Comparison of ENCODE assay signal across 1 cellular context in the genomic region with DNA sequence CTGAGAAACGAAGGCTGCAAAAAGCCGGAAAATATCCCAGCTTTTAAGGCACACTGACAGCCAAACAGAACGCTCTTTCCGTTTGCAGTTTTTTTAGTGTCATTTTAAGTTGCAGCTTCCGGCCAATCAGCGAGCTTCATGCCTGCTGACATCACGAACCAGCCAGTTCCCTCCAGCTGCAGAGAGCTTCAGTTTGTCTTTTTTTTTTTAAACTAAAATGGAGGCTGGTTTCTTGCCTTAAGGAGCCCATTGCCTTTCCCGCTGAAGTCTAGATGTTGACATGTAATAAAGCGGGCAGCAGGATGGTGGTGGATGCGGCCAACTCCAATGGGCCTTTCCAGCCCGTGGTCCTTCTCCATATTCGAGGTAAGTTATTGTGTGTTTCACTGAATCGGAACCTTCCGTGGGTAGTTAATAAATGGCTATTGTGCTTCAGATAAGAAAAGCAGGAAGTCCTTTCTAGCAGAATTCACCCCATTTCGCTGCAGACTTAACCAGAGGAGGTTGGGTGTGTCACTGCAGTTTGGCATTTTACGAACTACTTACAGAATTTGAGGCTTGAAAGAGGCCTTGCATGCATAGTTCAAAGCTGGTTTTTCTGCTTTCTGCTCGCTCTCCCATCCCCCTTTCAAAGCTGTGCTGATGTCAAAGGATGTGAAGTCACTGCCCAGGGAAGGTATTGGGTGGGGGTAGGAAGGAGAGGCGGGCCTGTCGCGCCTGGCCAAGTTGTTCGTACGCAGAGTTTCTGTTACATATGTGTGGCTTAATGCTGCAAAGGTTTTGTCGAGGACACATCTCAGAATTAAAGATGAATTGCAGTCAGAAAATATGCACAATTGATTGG.
A peak's percentile ranks its signal among the peaks of the same experiment; 100 is the strongest.
TF ChIP-seq lines count a peak whose summit lies in the region.

No MANE protein-coding gene starts in this region.

TF ChIP-seq in HepG2, 621 proteins besides CTCF, POLR2A, EP300 and RAD21 (continued from another document and continues in another):
- TF ChIP-seq, protein P1, sequence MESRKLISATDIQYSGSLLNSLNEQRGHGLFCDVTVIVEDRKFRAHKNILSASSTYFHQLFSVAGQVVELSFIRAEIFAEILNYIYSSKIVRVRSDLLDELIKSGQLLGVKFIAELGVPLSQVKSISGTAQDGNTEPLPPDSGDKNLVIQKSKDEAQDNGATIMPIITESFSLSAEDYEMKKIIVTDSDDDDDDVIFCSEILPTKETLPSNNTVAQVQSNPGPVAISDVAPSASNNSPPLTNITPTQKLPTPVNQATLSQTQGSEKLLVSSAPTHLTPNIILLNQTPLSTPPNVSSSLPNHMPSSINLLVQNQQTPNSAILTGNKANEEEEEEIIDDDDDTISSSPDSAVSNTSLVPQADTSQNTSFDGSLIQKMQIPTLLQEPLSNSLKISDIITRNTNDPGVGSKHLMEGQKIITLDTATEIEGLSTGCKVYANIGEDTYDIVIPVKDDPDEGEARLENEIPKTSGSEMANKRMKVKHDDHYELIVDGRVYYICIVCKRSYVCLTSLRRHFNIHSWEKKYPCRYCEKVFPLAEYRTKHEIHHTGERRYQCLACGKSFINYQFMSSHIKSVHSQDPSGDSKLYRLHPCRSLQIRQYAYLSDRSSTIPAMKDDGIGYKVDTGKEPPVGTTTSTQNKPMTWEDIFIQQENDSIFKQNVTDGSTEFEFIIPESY (CRISPR knock-in tag; IDR thresholded peaks at IDR 0.05), result no peak
- TF ChIP-seq ZNF101 (CRISPR knock-in tag; IDR thresholded peaks at IDR 0.05; ENCODE audit: borderline replicate concordance, low read depth) (no peak), SALL2 (CRISPR knock-in tag; IDR thresholded peaks at IDR 0.05) (no peak), SIN3A (IDR thresholded peaks at IDR 0.05; ENCODE audit: borderline replicate concordance, low read depth, low read length) (0 out of 2 replicates have a peak, but pooled peaks have one; percentile 51), EZH2 (conservative IDR thresholded peaks at IDR 0.05; ENCODE audit: low read depth, low read length) (no peak), MAZ (IDR thresholded peaks at IDR 0.05; ENCODE audit: borderline replicate concordance, low read depth, low read length) (no peak), MAZ (CRISPR knock-in tag; IDR thresholded peaks at IDR 0.05; ENCODE audit: low read depth) (peak; percentile 44; the same call in 1 of the 2 replicates), REL (CRISPR knock-in tag; conservative IDR thresholded peaks at IDR 0.05) (no peak), SATB2 (CRISPR knock-in tag; IDR thresholded peaks at IDR 0.05) (no peak), TCF12 (IDR thresholded peaks at IDR 0.05) (no peak), TCF12 (CRISPR knock-in tag; IDR thresholded peaks at IDR 0.05) (no peak), PHF8 (CRISPR knock-in tag; IDR thresholded peaks at IDR 0.05) (peak; percentile 79), CENPT (CRISPR knock-in tag; IDR thresholded peaks at IDR 0.05; ENCODE audit: low read depth) (no peak), SOX6 (IDR thresholded peaks at IDR 0.05) (no peak), SOX6 (CRISPR knock-in tag; IDR thresholded peaks at IDR 0.05) (peak; percentile 64), TEAD2 (CRISPR knock-in tag; IDR thresholded peaks at IDR 0.05) (no peak), MTF1 (CRISPR knock-in tag; IDR thresholded peaks at IDR 0.05) (no peak), SMC3 (IDR thresholded peaks at IDR 0.05; ENCODE audit: low read length) (no peak), SP2 (CRISPR knock-in tag; IDR thresholded peaks at IDR 0.05) (peak; percentile 50; the same call in 1 of the 2 replicates), ERF (CRISPR knock-in tag; IDR thresholded peaks at IDR 0.05) (peak; percentile 69), ZSCAN31 (CRISPR knock-in tag; IDR thresholded peaks at IDR 0.05; ENCODE audit: low read depth) (peak; percentile 74; the same call in 1 of the 2 replicates), ZFP36 (IDR thresholded peaks at IDR 0.05; ENCODE audit: borderline replicate concordance, low read depth, low read length, partially characterized antibody) (no peak), FOSL2 (CRISPR knock-in tag; IDR thresholded peaks at IDR 0.05) (peak; percentile 46; the same call in 1 of the 2 replicates), ZKSCAN1 (IDR thresholded peaks at IDR 0.05; ENCODE audit: low read length) (no peak)
- TF ChIP-seq, protein P2, sequence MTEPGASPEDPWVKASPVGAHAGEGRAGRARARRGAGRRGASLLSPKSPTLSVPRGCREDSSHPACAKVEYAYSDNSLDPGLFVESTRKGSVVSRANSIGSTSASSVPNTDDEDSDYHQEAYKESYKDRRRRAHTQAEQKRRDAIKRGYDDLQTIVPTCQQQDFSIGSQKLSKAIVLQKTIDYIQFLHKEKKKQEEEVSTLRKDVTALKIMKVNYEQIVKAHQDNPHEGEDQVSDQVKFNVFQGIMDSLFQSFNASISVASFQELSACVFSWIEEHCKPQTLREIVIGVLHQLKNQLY (CRISPR knock-in tag; IDR thresholded peaks at IDR 0.05), result 0 out of 2 replicates have a peak, but pooled peaks have one; percentile 4
- TF ChIP-seq, protein P3, sequence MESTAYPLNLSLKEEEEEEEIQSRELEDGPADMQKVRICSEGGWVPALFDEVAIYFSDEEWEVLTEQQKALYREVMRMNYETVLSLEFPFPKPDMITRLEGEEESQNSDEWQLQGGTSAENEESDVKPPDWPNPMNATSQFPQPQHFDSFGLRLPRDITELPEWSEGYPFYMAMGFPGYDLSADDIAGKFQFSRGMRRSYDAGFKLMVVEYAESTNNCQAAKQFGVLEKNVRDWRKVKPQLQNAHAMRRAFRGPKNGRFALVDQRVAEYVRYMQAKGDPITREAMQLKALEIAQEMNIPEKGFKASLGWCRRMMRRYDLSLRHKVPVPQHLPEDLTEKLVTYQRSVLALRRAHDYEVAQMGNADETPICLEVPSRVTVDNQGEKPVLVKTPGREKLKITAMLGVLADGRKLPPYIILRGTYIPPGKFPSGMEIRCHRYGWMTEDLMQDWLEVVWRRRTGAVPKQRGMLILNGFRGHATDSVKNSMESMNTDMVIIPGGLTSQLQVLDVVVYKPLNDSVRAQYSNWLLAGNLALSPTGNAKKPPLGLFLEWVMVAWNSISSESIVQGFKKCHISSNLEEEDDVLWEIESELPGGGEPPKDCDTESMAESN (CRISPR knock-in tag; conservative IDR thresholded peaks at IDR 0.05), result 0 out of 2 replicates have a peak, but pooled peaks have one; percentile 68
- TF ChIP-seq, protein P4, sequence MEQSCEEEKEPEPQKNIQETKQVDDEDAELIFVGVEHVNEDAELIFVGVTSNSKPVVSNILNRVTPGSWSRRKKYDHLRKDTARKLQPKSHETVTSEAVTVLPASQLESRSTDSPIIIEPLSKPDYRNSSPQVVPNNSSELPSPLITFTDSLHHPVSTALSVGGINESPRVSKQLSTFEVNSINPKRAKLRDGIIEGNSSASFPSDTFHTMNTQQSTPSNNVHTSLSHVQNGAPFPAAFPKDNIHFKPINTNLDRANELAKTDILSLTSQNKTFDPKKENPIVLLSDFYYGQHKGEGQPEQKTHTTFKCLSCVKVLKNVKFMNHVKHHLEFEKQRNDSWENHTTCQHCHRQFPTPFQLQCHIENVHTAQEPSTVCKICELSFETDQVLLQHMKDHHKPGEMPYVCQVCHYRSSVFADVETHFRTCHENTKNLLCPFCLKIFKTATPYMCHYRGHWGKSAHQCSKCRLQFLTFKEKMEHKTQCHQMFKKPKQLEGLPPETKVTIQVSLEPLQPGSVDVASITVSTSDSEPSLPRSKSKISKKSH (CRISPR knock-in tag; IDR thresholded peaks at IDR 0.05; ENCODE audit: borderline replicate concordance), result no peak
- TF ChIP-seq, protein P5, sequence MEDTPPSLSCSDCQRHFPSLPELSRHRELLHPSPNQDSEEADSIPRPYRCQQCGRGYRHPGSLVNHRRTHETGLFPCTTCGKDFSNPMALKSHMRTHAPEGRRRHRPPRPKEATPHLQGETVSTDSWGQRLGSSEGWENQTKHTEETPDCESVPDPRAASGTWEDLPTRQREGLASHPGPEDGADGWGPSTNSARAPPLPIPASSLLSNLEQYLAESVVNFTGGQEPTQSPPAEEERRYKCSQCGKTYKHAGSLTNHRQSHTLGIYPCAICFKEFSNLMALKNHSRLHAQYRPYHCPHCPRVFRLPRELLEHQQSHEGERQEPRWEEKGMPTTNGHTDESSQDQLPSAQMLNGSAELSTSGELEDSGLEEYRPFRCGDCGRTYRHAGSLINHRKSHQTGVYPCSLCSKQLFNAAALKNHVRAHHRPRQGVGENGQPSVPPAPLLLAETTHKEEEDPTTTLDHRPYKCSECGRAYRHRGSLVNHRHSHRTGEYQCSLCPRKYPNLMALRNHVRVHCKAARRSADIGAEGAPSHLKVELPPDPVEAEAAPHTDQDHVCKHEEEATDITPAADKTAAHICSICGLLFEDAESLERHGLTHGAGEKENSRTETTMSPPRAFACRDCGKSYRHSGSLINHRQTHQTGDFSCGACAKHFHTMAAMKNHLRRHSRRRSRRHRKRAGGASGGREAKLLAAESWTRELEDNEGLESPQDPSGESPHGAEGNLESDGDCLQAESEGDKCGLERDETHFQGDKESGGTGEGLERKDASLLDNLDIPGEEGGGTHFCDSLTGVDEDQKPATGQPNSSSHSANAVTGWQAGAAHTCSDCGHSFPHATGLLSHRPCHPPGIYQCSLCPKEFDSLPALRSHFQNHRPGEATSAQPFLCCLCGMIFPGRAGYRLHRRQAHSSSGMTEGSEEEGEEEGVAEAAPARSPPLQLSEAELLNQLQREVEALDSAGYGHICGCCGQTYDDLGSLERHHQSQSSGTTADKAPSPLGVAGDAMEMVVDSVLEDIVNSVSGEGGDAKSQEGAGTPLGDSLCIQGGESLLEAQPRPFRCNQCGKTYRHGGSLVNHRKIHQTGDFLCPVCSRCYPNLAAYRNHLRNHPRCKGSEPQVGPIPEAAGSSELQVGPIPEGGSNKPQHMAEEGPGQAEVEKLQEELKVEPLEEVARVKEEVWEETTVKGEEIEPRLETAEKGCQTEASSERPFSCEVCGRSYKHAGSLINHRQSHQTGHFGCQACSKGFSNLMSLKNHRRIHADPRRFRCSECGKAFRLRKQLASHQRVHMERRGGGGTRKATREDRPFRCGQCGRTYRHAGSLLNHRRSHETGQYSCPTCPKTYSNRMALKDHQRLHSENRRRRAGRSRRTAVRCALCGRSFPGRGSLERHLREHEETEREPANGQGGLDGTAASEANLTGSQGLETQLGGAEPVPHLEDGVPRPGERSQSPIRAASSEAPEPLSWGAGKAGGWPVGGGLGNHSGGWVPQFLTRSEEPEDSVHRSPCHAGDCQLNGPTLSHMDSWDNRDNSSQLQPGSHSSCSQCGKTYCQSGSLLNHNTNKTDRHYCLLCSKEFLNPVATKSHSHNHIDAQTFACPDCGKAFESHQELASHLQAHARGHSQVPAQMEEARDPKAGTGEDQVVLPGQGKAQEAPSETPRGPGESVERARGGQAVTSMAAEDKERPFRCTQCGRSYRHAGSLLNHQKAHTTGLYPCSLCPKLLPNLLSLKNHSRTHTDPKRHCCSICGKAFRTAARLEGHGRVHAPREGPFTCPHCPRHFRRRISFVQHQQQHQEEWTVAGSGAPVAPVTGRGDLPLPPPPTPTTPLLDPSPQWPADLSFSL (CRISPR knock-in tag; IDR thresholded peaks at IDR 0.05), result no peak
- TF ChIP-seq, protein P6, sequence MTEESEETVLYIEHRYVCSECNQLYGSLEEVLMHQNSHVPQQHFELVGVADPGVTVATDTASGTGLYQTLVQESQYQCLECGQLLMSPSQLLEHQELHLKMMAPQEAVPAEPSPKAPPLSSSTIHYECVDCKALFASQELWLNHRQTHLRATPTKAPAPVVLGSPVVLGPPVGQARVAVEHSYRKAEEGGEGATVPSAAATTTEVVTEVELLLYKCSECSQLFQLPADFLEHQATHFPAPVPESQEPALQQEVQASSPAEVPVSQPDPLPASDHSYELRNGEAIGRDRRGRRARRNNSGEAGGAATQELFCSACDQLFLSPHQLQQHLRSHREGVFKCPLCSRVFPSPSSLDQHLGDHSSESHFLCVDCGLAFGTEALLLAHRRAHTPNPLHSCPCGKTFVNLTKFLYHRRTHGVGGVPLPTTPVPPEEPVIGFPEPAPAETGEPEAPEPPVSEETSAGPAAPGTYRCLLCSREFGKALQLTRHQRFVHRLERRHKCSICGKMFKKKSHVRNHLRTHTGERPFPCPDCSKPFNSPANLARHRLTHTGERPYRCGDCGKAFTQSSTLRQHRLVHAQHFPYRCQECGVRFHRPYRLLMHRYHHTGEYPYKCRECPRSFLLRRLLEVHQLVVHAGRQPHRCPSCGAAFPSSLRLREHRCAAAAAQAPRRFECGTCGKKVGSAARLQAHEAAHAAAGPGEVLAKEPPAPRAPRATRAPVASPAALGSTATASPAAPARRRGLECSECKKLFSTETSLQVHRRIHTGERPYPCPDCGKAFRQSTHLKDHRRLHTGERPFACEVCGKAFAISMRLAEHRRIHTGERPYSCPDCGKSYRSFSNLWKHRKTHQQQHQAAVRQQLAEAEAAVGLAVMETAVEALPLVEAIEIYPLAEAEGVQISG (CRISPR knock-in tag; IDR thresholded peaks at IDR 0.05), result peak; percentile 71
- TF ChIP-seq, protein P7, sequence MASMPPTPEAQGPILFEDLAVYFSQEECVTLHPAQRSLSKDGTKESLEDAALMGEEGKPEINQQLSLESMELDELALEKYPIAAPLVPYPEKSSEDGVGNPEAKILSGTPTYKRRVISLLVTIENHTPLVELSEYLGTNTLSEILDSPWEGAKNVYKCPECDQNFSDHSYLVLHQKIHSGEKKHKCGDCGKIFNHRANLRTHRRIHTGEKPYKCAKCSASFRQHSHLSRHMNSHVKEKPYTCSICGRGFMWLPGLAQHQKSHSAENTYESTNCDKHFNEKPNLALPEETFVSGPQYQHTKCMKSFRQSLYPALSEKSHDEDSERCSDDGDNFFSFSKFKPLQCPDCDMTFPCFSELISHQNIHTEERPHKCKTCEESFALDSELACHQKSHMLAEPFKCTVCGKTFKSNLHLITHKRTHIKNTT (CRISPR knock-in tag; IDR thresholded peaks at IDR 0.05), result no peak
- TF ChIP-seq, protein P8, sequence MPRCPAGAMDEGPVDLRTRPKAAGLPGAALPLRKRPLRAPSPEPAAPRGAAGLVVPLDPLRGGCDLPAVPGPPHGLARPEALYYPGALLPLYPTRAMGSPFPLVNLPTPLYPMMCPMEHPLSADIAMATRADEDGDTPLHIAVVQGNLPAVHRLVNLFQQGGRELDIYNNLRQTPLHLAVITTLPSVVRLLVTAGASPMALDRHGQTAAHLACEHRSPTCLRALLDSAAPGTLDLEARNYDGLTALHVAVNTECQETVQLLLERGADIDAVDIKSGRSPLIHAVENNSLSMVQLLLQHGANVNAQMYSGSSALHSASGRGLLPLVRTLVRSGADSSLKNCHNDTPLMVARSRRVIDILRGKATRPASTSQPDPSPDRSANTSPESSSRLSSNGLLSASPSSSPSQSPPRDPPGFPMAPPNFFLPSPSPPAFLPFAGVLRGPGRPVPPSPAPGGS (CRISPR knock-in tag; IDR thresholded peaks at IDR 0.05), result no peak; the same call in 1 of the 2 replicates
